In the genomic region with DNA sequence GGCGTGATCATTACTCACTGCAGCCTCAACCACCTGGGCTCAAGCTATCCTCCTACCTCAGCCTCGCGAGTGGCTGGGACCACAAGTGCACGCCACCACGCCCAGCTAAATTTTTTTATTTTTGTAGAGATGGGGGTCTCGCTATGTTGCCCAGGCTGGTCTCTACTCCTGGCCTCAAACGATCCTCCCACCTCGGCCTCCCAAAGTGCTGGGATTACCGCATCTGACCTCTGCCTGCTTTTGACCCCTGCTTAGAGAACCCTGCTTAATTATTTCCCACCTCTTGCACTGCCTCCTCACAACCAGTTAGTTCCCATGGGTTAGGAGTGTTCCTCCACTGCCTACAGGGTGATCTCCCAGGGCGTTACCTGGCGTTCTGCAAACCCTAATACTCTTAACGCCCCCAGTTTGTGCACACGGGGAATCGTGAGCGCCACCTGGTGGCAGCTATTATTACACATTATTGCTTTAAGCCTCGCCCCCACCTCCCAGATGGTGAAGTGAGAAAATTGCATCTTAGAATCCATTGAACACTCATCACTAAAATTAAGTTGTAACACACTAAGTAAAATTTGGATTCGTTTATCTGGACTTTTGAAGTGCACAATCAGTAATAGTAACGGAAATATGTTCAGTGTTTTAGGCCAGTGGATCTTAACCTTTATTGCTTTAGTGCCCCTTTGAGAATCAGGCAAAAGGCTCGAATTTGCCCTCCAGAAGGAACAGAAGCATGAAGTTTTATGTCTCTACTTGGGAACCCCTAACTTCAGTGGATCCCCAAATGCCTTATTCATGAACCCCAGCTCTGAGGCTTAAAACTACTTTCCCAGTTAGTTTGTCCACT, we compare ENCODE assay signal across 1 cellular context.
TF ChIP-seq lines count a peak whose summit lies in the region.

No MANE protein-coding gene starts in this region.

TF ChIP-seq in GM23338, 12 proteins besides CTCF, POLR2A, EP300 and RAD21 (continued from another document):
- TF ChIP-seq, protein P1, sequence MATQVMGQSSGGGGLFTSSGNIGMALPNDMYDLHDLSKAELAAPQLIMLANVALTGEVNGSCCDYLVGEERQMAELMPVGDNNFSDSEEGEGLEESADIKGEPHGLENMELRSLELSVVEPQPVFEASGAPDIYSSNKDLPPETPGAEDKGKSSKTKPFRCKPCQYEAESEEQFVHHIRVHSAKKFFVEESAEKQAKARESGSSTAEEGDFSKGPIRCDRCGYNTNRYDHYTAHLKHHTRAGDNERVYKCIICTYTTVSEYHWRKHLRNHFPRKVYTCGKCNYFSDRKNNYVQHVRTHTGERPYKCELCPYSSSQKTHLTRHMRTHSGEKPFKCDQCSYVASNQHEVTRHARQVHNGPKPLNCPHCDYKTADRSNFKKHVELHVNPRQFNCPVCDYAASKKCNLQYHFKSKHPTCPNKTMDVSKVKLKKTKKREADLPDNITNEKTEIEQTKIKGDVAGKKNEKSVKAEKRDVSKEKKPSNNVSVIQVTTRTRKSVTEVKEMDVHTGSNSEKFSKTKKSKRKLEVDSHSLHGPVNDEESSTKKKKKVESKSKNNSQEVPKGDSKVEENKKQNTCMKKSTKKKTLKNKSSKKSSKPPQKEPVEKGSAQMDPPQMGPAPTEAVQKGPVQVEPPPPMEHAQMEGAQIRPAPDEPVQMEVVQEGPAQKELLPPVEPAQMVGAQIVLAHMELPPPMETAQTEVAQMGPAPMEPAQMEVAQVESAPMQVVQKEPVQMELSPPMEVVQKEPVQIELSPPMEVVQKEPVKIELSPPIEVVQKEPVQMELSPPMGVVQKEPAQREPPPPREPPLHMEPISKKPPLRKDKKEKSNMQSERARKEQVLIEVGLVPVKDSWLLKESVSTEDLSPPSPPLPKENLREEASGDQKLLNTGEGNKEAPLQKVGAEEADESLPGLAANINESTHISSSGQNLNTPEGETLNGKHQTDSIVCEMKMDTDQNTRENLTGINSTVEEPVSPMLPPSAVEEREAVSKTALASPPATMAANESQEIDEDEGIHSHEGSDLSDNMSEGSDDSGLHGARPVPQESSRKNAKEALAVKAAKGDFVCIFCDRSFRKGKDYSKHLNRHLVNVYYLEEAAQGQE (IDR thresholded peaks at IDR 0.05; ENCODE audit: unreplicated experiment) = no peak
- no peak for TF ChIP-seq ZNF331 (CRISPR knock-in tag; IDR thresholded peaks at IDR 0.05; ENCODE audit: low read depth)
